Comparison of ENCODE assay signal across 8 cellular contexts in genomic region chrX:71365876-71366673, GRCh38. TPM values are rescaled to one million over a fixed set of nuclear protein-coding genes. Genes with fewer than 3 reads are reported as not detected.
A peak's percentile ranks its signal among the peaks of the same experiment; 100 is the strongest.
DNase-seq lines count a peak whose midpoint lies in the region; ATAC-seq, FAIRE-seq and TF ChIP-seq lines count a peak whose summit lies in the region.

Gene TAF1, plus strand, starts transcription at chrX:71366357. Its CDS starts 18 bp downstream, at chrX:71366375.

- H3K36me3 ChIP-seq in kidney (ENCODE audit: control insufficient read depth in 1 of 2, insufficient read depth in 2 of 2, low read length in 2 of 2), result peaks cover 0 to 5% of the 10 kb centered on the region in 2 donors

- peak within 1 kb of the TSS; percentile 98 for H3K27ac Mint-ChIP-seq in activated CD4-positive, alpha-beta T cell treated with anti-CD3 and anti-CD28 coated beads for 36 hours

- H3K4me3 Mint-ChIP-seq in activated CD4-positive, alpha-beta T cell treated with anti-CD3 and anti-CD28 coated beads for 36 hours, result peak within 1 kb of the TSS; percentile 92

- H3K4me1 ChIP-seq in kidney (ENCODE audit: control insufficient read depth in 1 of 2, insufficient read depth in 1 of 2, low read depth in 1 of 2, low read length in 2 of 2), result peaks cover 5 to 7% of the 10 kb centered on the region in 2 donors

- peak; percentile 96 for DNase-seq in Ammon's horn (ENCODE audit: low spot score)
- peak; percentile 62 for DNase-seq in GM19238 (ENCODE audit: insufficient read length, low spot score)
- peak; percentile 95 to 99 for DNase-seq in NCI-H524 (lab: John Stamatoyannopoulos, UW)
- DNase-seq in activated CD4-positive, alpha-beta T cell treated with anti-CD3 and anti-CD28 coated beads for 36 hours, result peak; percentile 95
- peak; percentile 98 for DNase-seq in choroid plexus epithelial cell (ENCODE audit: low read depth)
- peak; percentile 98 for DNase-seq in kidney
- peak; percentile 91 for DNase-seq in stimulated activated CD4-positive, alpha-beta T cell treated with anti-CD3 and anti-CD28 coated beads, Interleukin-15, amount 100 ng/mL, for 24 hours

- intact Hi-C loops in activated CD4-positive, alpha-beta T cell treated with anti-CD3 and anti-CD28 coated beads for 36 hours (cut with DNase I, micrococcal nuclease), result loop anchor here (1.0 to 10.0 kb wide), 10 partner anchors 83 to 298 kb away; partner anchors contain the start of genes NONO (in 2 of the 2), OGT (in 2 of the 2), FOXO4 (in 1 of the 2) and IL2RG (in 1 of the 2)
- intact Hi-C loops in kidney (cut with DNase I), result no loop called here

- H3K4me1 Mint-ChIP-seq in activated CD4-positive, alpha-beta T cell treated with anti-CD3 and anti-CD28 coated beads for 36 hours, result peaks cover 20% of the 10 kb centered on the region

- FAIRE-seq in kidney (lab: Jason Lieb, UNC), result peak; percentile 96

- no peaks in the 10 kb centered on the region for H3K9me3 Mint-ChIP-seq in activated CD4-positive, alpha-beta T cell treated with anti-CD3 and anti-CD28 coated beads for 36 hours (ENCODE audit: low read depth)

- no peaks in the 10 kb centered on the region for H3K9me3 ChIP-seq in kidney (ENCODE audit: control insufficient read depth in 1 of 2, low read length in 2 of 2)

- peak within 1 kb of the TSS; percentile 82 to 85 for H3K27ac ChIP-seq in kidney (ENCODE audit: low read depth in 2 of 2, low read length in 2 of 2)

- CTCF ChIA-PET in activated CD4-positive, alpha-beta T cell treated with anti-CD3 and anti-CD28 coated beads for 36 hours (lab: Charles Lee), result interaction anchor here (0.6 to 1.4 kb wide), 7 partner anchors 13 to 185 kb away, joined by 3 to 5 read pairs (median 4); partner anchors contain the start of gene NONO

- peak within 1 kb of the TSS; percentile 75 for H3K4me3 ChIP-seq in choroid plexus epithelial cell (ENCODE audit: low read depth, low read length)
- peak within 1 kb of the TSS; percentile 90 to 92 for H3K4me3 ChIP-seq in kidney (ENCODE audit: low read length in 2 of 2)

- TF ChIP-seq CTCF in choroid plexus epithelial cell (conservative IDR thresholded peaks at IDR 0.05; ENCODE audit: low read depth, low read length) (no peak), kidney (IDR thresholded peaks at IDR 0.05; ENCODE audit: borderline replicate concordance, extremely low read depth, insufficient read depth) (no peak)

- no peaks in the 10 kb centered on the region for H3K27me3 Mint-ChIP-seq in activated CD4-positive, alpha-beta T cell treated with anti-CD3 and anti-CD28 coated beads for 36 hours

- peak; percentile 89 for ATAC-seq in HG03442 (IDR thresholded peaks at IDR 0.05; ENCODE audit: unreplicated experiment)
- ATAC-seq in activated CD4-positive, alpha-beta T cell treated with anti-CD3 and anti-CD28 coated beads for 36 hours, result peak; percentile 92

- POLR2A ChIA-PET in activated CD4-positive, alpha-beta T cell treated with anti-CD3 and anti-CD28 coated beads for 36 hours (lab: Charles Lee), result interaction anchor here (0.5 to 2.7 kb wide), 9 partner anchors 70 to 821 kb away, joined by 3 to 36 read pairs (median 5); partner anchors contain the start of genes IL2RG, MED12, NONO and OGT

- H3K9ac ChIP-seq in kidney (ENCODE audit: low read length in 2 of 2), result peak within 1 kb of the TSS; percentile 60 to 94

- H3K36me3 Mint-ChIP-seq in activated CD4-positive, alpha-beta T cell treated with anti-CD3 and anti-CD28 coated beads for 36 hours (ENCODE audit: low read depth), result peaks cover 19% of the 10 kb centered on the region

RNA-seq across cellular contexts. Expression of gene TAF1, which starts in this region (rescaled TPM):
- 10 to 100 TPM; 36.6 to 41.2 TPM for total RNA-seq in activated CD4-positive, alpha-beta T cell treated with anti-CD3 and anti-CD28 coated beads for 36 hours
- 45.0 TPM for total RNA-seq in kidney
- 4.0 TPM for polyA plus RNA-seq in kidney (ENCODE audit: insufficient read depth, low read depth, low replicate concordance)

Comparison
In these comparisons a context has a peak if more than half of its experiments do, and no peak if none do; other contexts are left out.
1. Peak in every context shown above with its lines: DNase-seq, ATAC-seq, H3K4me3 ChIP-seq and H3K27ac ChIP-seq.